Comparison of ENCODE assay signal across 26 cellular contexts in the genomic region with DNA sequence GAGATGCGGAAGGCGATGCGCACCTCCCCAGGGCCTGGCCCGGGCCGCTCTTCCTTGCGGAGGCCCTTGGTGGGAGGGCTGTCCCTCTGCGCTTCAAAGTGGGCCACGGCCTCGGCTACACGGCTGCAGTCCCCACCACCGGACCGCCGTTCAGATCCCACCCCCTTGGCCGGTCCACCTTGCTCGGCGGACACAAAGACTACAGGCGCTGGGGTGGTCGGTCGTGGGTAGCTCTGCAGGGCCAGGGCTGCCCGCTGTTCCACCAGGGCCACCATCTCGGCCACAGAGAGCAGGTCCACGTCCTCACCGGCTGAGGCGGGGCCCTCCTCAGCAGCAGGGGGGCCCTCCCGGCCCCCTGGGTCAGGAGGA. TPM values are rescaled to one million over a fixed set of nuclear protein-coding genes. Genes with fewer than 3 reads are reported as not detected.
"Had no signal": no experiment of that assay in that cellular context is flagged by ENCODE, and none has a peak within 500 bp of the region (broad histone marks: within the 10 kb centered on the region; RNA-seq: fewer than 3 reads in every experiment).

No MANE protein-coding gene starts in this region.

- H3K9me3 ChIP-seq: esophagus muscularis mucosa, gastroesophageal sphincter, neutrophil, psoas muscle, stomach, thoracic aorta, transverse colon had no signal

- H3K27ac ChIP-seq: epithelial cell of prostate, esophagus muscularis mucosa, gastroesophageal sphincter, neutrophil, psoas muscle, stomach, thoracic aorta, transverse colon had no signal

- H3K4me3 ChIP-seq: esophagus muscularis mucosa, gastroesophageal sphincter, lung, psoas muscle, stomach, thoracic aorta, transverse colon had no signal

- H3K27me3 ChIP-seq: esophagus muscularis mucosa, gastroesophageal sphincter, neutrophil, stomach, transverse colon had no signal

- DNase-seq: effector memory CD8-positive, alpha-beta T cell; foreskin fibroblast; glutamatergic neuron; immature natural killer cell; left colon; mesendoderm; naive B cell; nephron progenitor cell; retina; small intestine; stimulated activated CD4-positive, alpha-beta T cell treated with anti-CD3 and anti-CD28 coated beads, Interleukin-12 subunit alpha, Interleukin-12 subunit beta, amount 100 ng/mL, for 4 hours; stimulated activated naive CD4-positive, alpha-beta T cell; stomach; transverse colon had no signal

- ATAC-seq: effector memory CD8-positive, alpha-beta T cell; gastroesophageal sphincter; left colon; left ventricle myocardium superior; psoas muscle had no signal

- H3K9me3 Mint-ChIP-seq: dendritic cell treated with granulocyte-macrophage colony-stimulating factor and Interleukin-4, amounts not matched to agents 40 ng/mL and 50 ng/mL, for 4 days; effector memory CD8-positive, alpha-beta T cell; immature natural killer cell; naive B cell; nephron progenitor cell had no signal

- H3K4me3 Mint-ChIP-seq: dendritic cell treated with granulocyte-macrophage colony-stimulating factor and Interleukin-4, amounts not matched to agents 40 ng/mL and 50 ng/mL, for 4 days; effector memory CD8-positive, alpha-beta T cell; immature natural killer cell; nephron progenitor cell had no signal

- H3K27me3 Mint-ChIP-seq: dendritic cell treated with granulocyte-macrophage colony-stimulating factor and Interleukin-4, amounts not matched to agents 40 ng/mL and 50 ng/mL, for 4 days; effector memory CD8-positive, alpha-beta T cell; naive B cell had no signal

- H3K27ac Mint-ChIP-seq: dendritic cell treated with granulocyte-macrophage colony-stimulating factor and Interleukin-4, amounts not matched to agents 40 ng/mL and 50 ng/mL, for 4 days; effector memory CD8-positive, alpha-beta T cell; immature natural killer cell; naive B cell; nephron progenitor cell had no signal

RNA-seq across cellular contexts. Expression of a gene that starts 20.6 kb away (rescaled TPM):
- total RNA-seq: esophagus muscularis mucosa, gastroesophageal sphincter, left colon, left ventricle myocardium superior, lung, osteoblast, psoas muscle, stomach, thoracic aorta, transverse colon, ureter had no signal
- polyA plus RNA-seq: immature natural killer cell, keratinocyte, lung, small intestine, stomach had no signal

RNA-seq across cellular contexts. Expression of a gene that starts 44.7 kb away (rescaled TPM):
- total RNA-seq: esophagus muscularis mucosa, psoas muscle had no signal
